Comparison of ENCODE assay signal across 31 cellular contexts in genomic region chrX:38861489-38861888, GRCh38.
A peak's percentile ranks its signal among the peaks of the same experiment; 100 is the strongest.
DNase-seq lines count a peak whose midpoint lies in the region; ATAC-seq and TF ChIP-seq lines count a peak whose summit lies in the region.
"Had no signal": no experiment of that assay in that cellular context is flagged by ENCODE, and none has a peak within 500 bp of the region (broad histone marks: within the 10 kb centered on the region; RNA-seq: fewer than 3 reads in every experiment).

No MANE protein-coding gene starts in this region.

- no peak overlapping the region for H3K27ac ChIP-seq in right cardiac atrium (ENCODE audit: low read length)
- H3K27ac ChIP-seq: breast epithelium, heart right ventricle, psoas muscle, SK-N-MC, skin epidermis, upper lobe of left lung had no signal

- H3K4me3 ChIP-seq in right cardiac atrium (ENCODE audit: low read length) (no peak overlapping the region), fibroblast of mammary gland (ENCODE audit: control insufficient read depth, low read depth, low read length) (no peak overlapping the region), skeletal muscle cell (ENCODE audit: low read depth, low read length) (no peak overlapping the region)
- H3K4me3 ChIP-seq: breast epithelium, heart right ventricle, psoas muscle, SK-N-MC, skin epidermis, upper lobe of left lung had no signal

- H3K9me3 ChIP-seq in right cardiac atrium (ENCODE audit: control insufficient read depth, low read length) = no peaks in the 10 kb centered on the region
- H3K9me3 ChIP-seq: breast epithelium, heart right ventricle, psoas muscle, upper lobe of left lung had no signal

- H3K4me1 ChIP-seq in right cardiac atrium (ENCODE audit: control insufficient read depth, insufficient read depth, low read length) = peaks cover 1% of the 10 kb centered on the region
- H3K4me1 ChIP-seq: breast epithelium, psoas muscle, upper lobe of left lung had no signal

- no peaks in the 10 kb centered on the region for H3K27me3 ChIP-seq in right cardiac atrium (ENCODE audit: control insufficient read depth, insufficient read depth)
- H3K27me3 ChIP-seq: heart right ventricle, upper lobe of left lung had no signal

- no peak for DNase-seq in Right ventricle myocardium inferior (ENCODE audit: missing footprints)
- DNase-seq in right cardiac atrium = no peak
- DNase-seq in MV-4-11 (lab: John Stamatoyannopoulos, UW) = peak; percentile 44
- DNase-seq in fibroblast of mammary gland (ENCODE audit: low read depth) = peak; percentile 52
- peak; percentile 7 for DNase-seq in skeletal muscle cell (ENCODE audit: low read depth)
- DNase-seq in head of caudate nucleus = no peak
- DNase-seq in NCI-H1436 (lab: John Stamatoyannopoulos, UW) = no peak
- DNase-seq in SHP77 treated with DMSO at 0.1 percent for 48 hours (lab: John Stamatoyannopoulos, UW) = no peak
- DNase-seq: 8988T; activated B cell treated with CpG ODN at 0.5 μM for 24 hours; activated CD4-positive, alpha-beta T cell treated with anti-CD3 and anti-CD28 coated beads, Interleukin-2, amount 10 ng/mL, durations not matched to agents 7 days and 5 days; activated effector memory CD4-positive, alpha-beta T cell treated with Interleukin-2 at 50 U/mL for 16 hours; anterior cingulate cortex; CD4-positive, alpha-beta T cell; GOT3; heart right ventricle; HFFc6; KBM-7; NCI-H1694; NCI-H446; NCI-H774; occipital lobe; psoas muscle; substantia nigra; T-helper 1 cell; upper lobe of left lung had no signal

- TF ChIP-seq CTCF in fibroblast of mammary gland (conservative IDR thresholded peaks at IDR 0.05; ENCODE audit: control insufficient read depth, insufficient read depth, low read depth, low read length) = no peak

- WGBS in right cardiac atrium = 81% methylated on average over 2 of the region's 2 CpGs

- intact Hi-C loops in Right ventricle myocardium inferior (cut with DNase I) (loop anchor here (10.0 kb wide), 1 partner anchor 53 kb away; no protein-coding TSS in a partner anchor), right cardiac atrium (cut with DNase I) (loop anchor here in 1 of 4 donors (10.0 kb wide), 1 partner anchor 57 kb away; the partner anchor contains the start of gene MID1IP1), head of caudate nucleus (cut with DNase I) (no loop called here)

- ATAC-seq in Right ventricle myocardium inferior (peak; percentile 67), right cardiac atrium (no peak)
- ATAC-seq: natural killer cell treated with Interleukin-12 subunit alpha and Interleukin-12 subunit beta and Interleukin-15 and Interleukin-18, amount 100 ng/mL, for 72 hours; psoas muscle; stimulated activated memory B cell treated with anti-CD40 and anti-IgM and Interleukin-4, amounts not matched to agents 10 μg/mL and 1 μg/mL and 100 μg/mL, for 72 hours had no signal

Comparison
In these comparisons a context has a peak if more than half of its experiments do, and no peak if none do; other contexts are left out.
1. DNase-seq: peak in MV-4-11 (single experiment), fibroblast of mammary gland (single experiment) and skeletal muscle cell (single experiment); none in Right ventricle myocardium inferior (single experiment), right cardiac atrium (0 of 3), head of caudate nucleus (0 of 42), NCI-H1436 (single experiment) and SHP77 treated with DMSO at 0.1 percent for 48 hours (single experiment).